Comparison of ENCODE assay signal across 20 cellular contexts in the genomic region with DNA sequence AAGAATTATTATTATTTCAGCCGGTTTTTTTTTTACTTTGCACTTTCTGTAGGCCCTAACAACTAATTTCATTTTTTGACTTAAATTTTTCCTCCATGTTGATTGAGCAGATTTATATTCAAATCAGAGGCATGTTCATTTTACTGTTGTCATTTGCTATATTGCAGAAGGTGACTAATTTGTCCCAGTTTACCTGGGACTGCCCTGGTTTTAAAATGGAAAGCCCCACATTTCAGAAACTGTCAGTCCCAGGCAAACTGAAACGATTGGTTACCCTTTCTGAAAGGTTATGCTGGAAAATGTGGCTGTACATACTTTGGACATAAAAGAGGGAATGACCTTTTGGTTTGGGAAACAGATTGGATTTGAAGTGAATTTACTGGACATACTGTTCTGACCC.
A peak's percentile ranks its signal among the peaks of the same experiment; 100 is the strongest.
DNase-seq lines count a peak whose midpoint lies in the region; ATAC-seq and TF ChIP-seq lines count a peak whose summit lies in the region.
"Had no signal": no experiment of that assay in that cellular context is flagged by ENCODE, and none has a peak within 500 bp of the region (broad histone marks: within the 10 kb centered on the region; RNA-seq: fewer than 3 reads in every experiment).

No MANE protein-coding gene starts in this region.

- intact Hi-C loops in activated CD4-positive, alpha-beta T cell treated with anti-CD3 and anti-CD28 coated beads, Interleukin-2, amount 10 ng/mL, durations not matched to agents 24 days and 14 days (cut with micrococcal nuclease) = no loop called here
- intact Hi-C loops in upper lobe of right lung (cut with DNase I) = no loop called here

- ATAC-seq in HG02571 (IDR thresholded peaks at IDR 0.05; ENCODE audit: unreplicated experiment) (peak; percentile 72), HG03342 (IDR thresholded peaks at IDR 0.05; ENCODE audit: unreplicated experiment) (peak; percentile 50), upper lobe of right lung (no peak)
- peak; percentile 33 for ATAC-seq in stimulated activated naive CD8-positive, alpha-beta T cell treated with anti-CD3 and anti-CD28 coated beads, Interleukin-15, amount 100 ng/mL, for 72 hours
- no peak for ATAC-seq in naive thymus-derived CD8-positive, alpha-beta T cell
- ATAC-seq: GM23338; left lobe of liver; stimulated activated effector memory CD8-positive, alpha-beta T cell treated with anti-CD3 and anti-CD28 coated beads, Interleukin-12 subunit alpha, Interleukin-12 subunit beta, amount 100 ng/mL, for 72 hours had no signal

- no peaks in the 10 kb centered on the region for H3K27me3 Mint-ChIP-seq in activated CD4-positive, alpha-beta T cell treated with anti-CD3 and anti-CD28 coated beads, Interleukin-2, amount 10 ng/mL, durations not matched to agents 24 days and 14 days
- H3K27me3 Mint-ChIP-seq in stimulated activated naive CD8-positive, alpha-beta T cell treated with anti-CD3 and anti-CD28 coated beads, Interleukin-15, amount 100 ng/mL, for 72 hours = no peaks in the 10 kb centered on the region
- no peaks in the 10 kb centered on the region for H3K27me3 Mint-ChIP-seq in naive thymus-derived CD8-positive, alpha-beta T cell
- H3K27me3 Mint-ChIP-seq: activated naive CD4-positive, alpha-beta T cell treated with anti-CD3 and anti-CD28 coated beads, Interleukin-2, amount 50 U/mL, for 24 hours had no signal

- H3K27ac ChIP-seq in upper lobe of right lung = no peak overlapping the region
- H3K27ac ChIP-seq: C4-2B, RWPE1, tibial artery had no signal

- no peak for DNase-seq in activated CD4-positive, alpha-beta T cell treated with anti-CD3 and anti-CD28 coated beads, Interleukin-2, amount 10 ng/mL, durations not matched to agents 24 days and 14 days
- DNase-seq in activated CD4-positive, alpha-beta T cell treated with anti-CD3 and anti-CD28 coated beads for 4 hours = no peak
- DNase-seq in stimulated activated naive CD8-positive, alpha-beta T cell treated with anti-CD3 and anti-CD28 coated beads, Interleukin-15, amount 100 ng/mL, for 72 hours = no peak
- DNase-seq in naive thymus-derived CD8-positive, alpha-beta T cell = no peak
- DNase-seq in upper lobe of right lung (no peak), GM03348 (ENCODE audit: low spot score) (no peak)
- DNase-seq: activated CD4-positive, alpha-beta T cell treated with anti-CD3 and anti-CD28 coated beads, Interleukin-2, amount 50 U/mL, for 1 hour; activated T-cell treated with anti-CD3 and anti-CD28 coated beads for 4 hours; NCI-H1436 treated with DMSO at 0.1 percent for 48 hours; NCI-H2227 treated with DMSO at 0.1 percent for 48 hours; stimulated activated CD4-positive, alpha-beta T cell treated with anti-CD3 and anti-CD28 coated beads, Interleukin-15, amount 100 ng/mL, for 24 hours; tibial artery had no signal

- no peaks in the 10 kb centered on the region for H3K4me1 Mint-ChIP-seq in activated CD4-positive, alpha-beta T cell treated with anti-CD3 and anti-CD28 coated beads, Interleukin-2, amount 10 ng/mL, durations not matched to agents 24 days and 14 days
- no peaks in the 10 kb centered on the region for H3K4me1 Mint-ChIP-seq in stimulated activated naive CD8-positive, alpha-beta T cell treated with anti-CD3 and anti-CD28 coated beads, Interleukin-15, amount 100 ng/mL, for 72 hours
- no peaks in the 10 kb centered on the region for H3K4me1 Mint-ChIP-seq in naive thymus-derived CD8-positive, alpha-beta T cell
- H3K4me1 Mint-ChIP-seq: activated naive CD4-positive, alpha-beta T cell treated with anti-CD3 and anti-CD28 coated beads, Interleukin-2, amount 50 U/mL, for 24 hours; stimulated activated effector memory CD8-positive, alpha-beta T cell treated with anti-CD3 and anti-CD28 coated beads, Interleukin-12 subunit alpha, Interleukin-12 subunit beta, amount 100 ng/mL, for 72 hours had no signal

- peak overlapping the region; percentile 36 for H3K27ac Mint-ChIP-seq in activated CD4-positive, alpha-beta T cell treated with anti-CD3 and anti-CD28 coated beads, Interleukin-2, amount 10 ng/mL, durations not matched to agents 24 days and 14 days
- no peak overlapping the region for H3K27ac Mint-ChIP-seq in stimulated activated naive CD8-positive, alpha-beta T cell treated with anti-CD3 and anti-CD28 coated beads, Interleukin-15, amount 100 ng/mL, for 72 hours
- no peak overlapping the region for H3K27ac Mint-ChIP-seq in naive thymus-derived CD8-positive, alpha-beta T cell
- H3K27ac Mint-ChIP-seq: activated naive CD4-positive, alpha-beta T cell treated with anti-CD3 and anti-CD28 coated beads, Interleukin-2, amount 50 U/mL, for 24 hours; GM23338; stimulated activated effector memory CD8-positive, alpha-beta T cell treated with anti-CD3 and anti-CD28 coated beads, Interleukin-12 subunit alpha, Interleukin-12 subunit beta, amount 100 ng/mL, for 72 hours had no signal

- H3K4me3 ChIP-seq in upper lobe of right lung = no peak overlapping the region
- H3K4me3 ChIP-seq: GM23338, tibial artery had no signal

- H3K4me3 Mint-ChIP-seq in activated CD4-positive, alpha-beta T cell treated with anti-CD3 and anti-CD28 coated beads, Interleukin-2, amount 10 ng/mL, durations not matched to agents 24 days and 14 days = no peak overlapping the region
- no peak overlapping the region for H3K4me3 Mint-ChIP-seq in stimulated activated naive CD8-positive, alpha-beta T cell treated with anti-CD3 and anti-CD28 coated beads, Interleukin-15, amount 100 ng/mL, for 72 hours
- H3K4me3 Mint-ChIP-seq in naive thymus-derived CD8-positive, alpha-beta T cell = no peak overlapping the region
- H3K4me3 Mint-ChIP-seq: activated naive CD4-positive, alpha-beta T cell treated with anti-CD3 and anti-CD28 coated beads, Interleukin-2, amount 50 U/mL, for 24 hours; GM23338; stimulated activated effector memory CD8-positive, alpha-beta T cell treated with anti-CD3 and anti-CD28 coated beads, Interleukin-12 subunit alpha, Interleukin-12 subunit beta, amount 100 ng/mL, for 72 hours had no signal

- H3K9me3 ChIP-seq in upper lobe of right lung = peaks cover 4% of the 10 kb centered on the region

- TF ChIP-seq CTCF in upper lobe of right lung (IDR thresholded peaks at IDR 0.05) = no peak

- H3K36me3 ChIP-seq in upper lobe of right lung = no peaks in the 10 kb centered on the region
- H3K36me3 ChIP-seq: tibial artery had no signal

- H3K9me3 Mint-ChIP-seq in activated CD4-positive, alpha-beta T cell treated with anti-CD3 and anti-CD28 coated beads, Interleukin-2, amount 10 ng/mL, durations not matched to agents 24 days and 14 days = no peaks in the 10 kb centered on the region
- H3K9me3 Mint-ChIP-seq in stimulated activated naive CD8-positive, alpha-beta T cell treated with anti-CD3 and anti-CD28 coated beads, Interleukin-15, amount 100 ng/mL, for 72 hours = peaks cover 4 to 12% of the 10 kb centered on the region in 2 donors
- peaks cover 0 to 21% (median 16%) of the 10 kb centered on the region in 9 donors for H3K9me3 Mint-ChIP-seq in naive thymus-derived CD8-positive, alpha-beta T cell

- POLR2A ChIA-PET in naive thymus-derived CD8-positive, alpha-beta T cell (lab: Charles Lee) = no interaction called here

- no peaks in the 10 kb centered on the region for H3K36me3 Mint-ChIP-seq in activated CD4-positive, alpha-beta T cell treated with anti-CD3 and anti-CD28 coated beads, Interleukin-2, amount 10 ng/mL, durations not matched to agents 24 days and 14 days (ENCODE audit: low read depth)
- no peaks in the 10 kb centered on the region for H3K36me3 Mint-ChIP-seq in naive thymus-derived CD8-positive, alpha-beta T cell
- H3K36me3 Mint-ChIP-seq: activated naive CD4-positive, alpha-beta T cell treated with anti-CD3 and anti-CD28 coated beads, Interleukin-2, amount 50 U/mL, for 24 hours; stimulated activated effector memory CD8-positive, alpha-beta T cell treated with anti-CD3 and anti-CD28 coated beads, Interleukin-12 subunit alpha, Interleukin-12 subunit beta, amount 100 ng/mL, for 72 hours had no signal

- H3K4me1 ChIP-seq in upper lobe of right lung = no peaks in the 10 kb centered on the region
- H3K4me1 ChIP-seq: tibial artery had no signal

- no peaks in the 10 kb centered on the region for H3K27me3 ChIP-seq in upper lobe of right lung
- H3K27me3 ChIP-seq: tibial artery had no signal

Comparison
In these comparisons a context has a peak if more than half of its experiments do, and no peak if none do; other contexts are left out.
1. ATAC-seq: peak in HG02571 (single experiment), HG03342 (single experiment) and stimulated activated naive CD8-positive, alpha-beta T cell treated with anti-CD3 and anti-CD28 coated beads, Interleukin-15, amount 100 ng/mL, for 72 hours (single experiment); none in naive thymus-derived CD8-positive, alpha-beta T cell (0 of 2) and upper lobe of right lung (single experiment).